1 cellular context compared by ENCODE assay signal in the genomic region with DNA sequence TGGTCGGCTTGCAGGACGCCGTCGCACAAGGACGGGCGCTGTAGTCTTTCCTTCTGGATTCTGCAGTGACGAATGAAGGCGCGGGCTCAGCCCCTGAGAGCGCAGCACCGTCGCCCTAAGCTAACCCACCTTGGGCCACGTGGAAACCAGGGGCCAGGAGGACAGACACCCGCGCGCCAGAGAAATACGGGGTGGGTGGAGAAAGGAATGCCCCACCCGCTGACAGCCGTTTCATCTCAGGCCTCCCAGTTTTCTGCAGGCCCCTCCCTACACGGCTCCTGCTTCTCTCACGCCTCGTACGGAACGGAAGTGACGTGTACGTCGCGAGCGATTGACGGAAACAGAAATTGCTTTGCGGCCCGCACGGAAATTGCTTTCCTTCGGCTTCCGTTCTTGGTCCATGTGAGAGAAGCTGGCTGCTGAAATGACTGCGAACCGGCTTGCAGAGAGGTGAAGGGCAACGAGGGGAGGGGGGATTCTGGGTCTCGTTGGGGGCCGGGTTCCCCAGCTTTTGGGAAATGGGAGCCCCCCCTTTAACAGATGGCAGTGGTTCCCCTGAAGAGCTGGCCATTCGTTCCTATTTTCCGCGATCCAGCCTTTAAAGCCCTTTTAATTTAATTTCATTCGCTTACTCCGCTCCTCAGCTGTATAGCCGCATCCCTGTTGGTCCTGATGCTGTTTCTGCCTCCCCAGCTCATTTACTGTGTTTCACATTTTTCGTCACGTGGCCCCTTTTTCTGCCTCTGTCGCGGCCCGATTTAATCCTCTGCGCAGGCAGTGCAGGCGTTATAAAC.
A peak's percentile ranks its signal among the peaks of the same experiment; 100 is the strongest.
TF ChIP-seq lines count a peak whose summit lies in the region.

UTP14A (plus strand) TSS at position 378 of the 794 bp plus-strand sequence; CDS start at position 425, 47 bp downstream.

TF ChIP-seq in K562, 482 proteins besides CTCF, POLR2A, EP300 and RAD21 (continued from another document and continues in another):
- TF ChIP-seq PBX2 (CRISPR knock-in tag; IDR thresholded peaks at IDR 0.05; ENCODE audit: low read depth) (no peak), PBX2 (tag; conservative IDR thresholded peaks at IDR 0.05; ENCODE audit: low read depth) (peak; percentile 46; the same call in 1 of the 2 replicates), ELF4 (CRISPR knock-in tag; IDR thresholded peaks at IDR 0.05) (no peak), CBFA2T3 (IDR thresholded peaks at IDR 0.05) (no peak), ZNF431 (CRISPR knock-in tag; IDR thresholded peaks at IDR 0.05) (no peak), ZNF175 (CRISPR knock-in tag; IDR thresholded peaks at IDR 0.05; ENCODE audit: low read depth) (no peak), ZNF444 (CRISPR knock-in tag; IDR thresholded peaks at IDR 0.05) (no peak), THRB (CRISPR knock-in tag; conservative IDR thresholded peaks at IDR 0.05) (no peak), E2F5 (CRISPR knock-in tag; IDR thresholded peaks at IDR 0.05) (no peak), AFF4 (CRISPR knock-in tag; IDR thresholded peaks at IDR 0.05) (no peak), ZNF830 (CRISPR knock-in tag; IDR thresholded peaks at IDR 0.05) (no peak), RBM17 (IDR thresholded peaks at IDR 0.05; ENCODE audit: borderline replicate concordance, low read depth, low read length) (no peak), MTA1 (IDR thresholded peaks at IDR 0.05; ENCODE audit: borderline replicate concordance) (peak; percentile 92; the same call in 1 of the 2 replicates), DLX4 (CRISPR knock-in tag; IDR thresholded peaks at IDR 0.05) (no peak), PTRF (tag; IDR thresholded peaks at IDR 0.05) (no peak), NRF1 (conservative IDR thresholded peaks at IDR 0.05 in 1 of 2, IDR thresholded peaks at IDR 0.05 in 1 of 2) (peak; percentile 32 to 53), SRF (CRISPR knock-in tag; IDR thresholded peaks at IDR 0.05) (peak in 1 of 2 experiments; percentile 58; a peak in 1 of 4 replicates), HSF4 (CRISPR knock-in tag; IDR thresholded peaks at IDR 0.05; ENCODE audit: borderline replicate concordance) (no peak), ZNF583 (CRISPR knock-in tag; IDR thresholded peaks at IDR 0.05) (no peak)
- TF ChIP-seq, protein P1, sequence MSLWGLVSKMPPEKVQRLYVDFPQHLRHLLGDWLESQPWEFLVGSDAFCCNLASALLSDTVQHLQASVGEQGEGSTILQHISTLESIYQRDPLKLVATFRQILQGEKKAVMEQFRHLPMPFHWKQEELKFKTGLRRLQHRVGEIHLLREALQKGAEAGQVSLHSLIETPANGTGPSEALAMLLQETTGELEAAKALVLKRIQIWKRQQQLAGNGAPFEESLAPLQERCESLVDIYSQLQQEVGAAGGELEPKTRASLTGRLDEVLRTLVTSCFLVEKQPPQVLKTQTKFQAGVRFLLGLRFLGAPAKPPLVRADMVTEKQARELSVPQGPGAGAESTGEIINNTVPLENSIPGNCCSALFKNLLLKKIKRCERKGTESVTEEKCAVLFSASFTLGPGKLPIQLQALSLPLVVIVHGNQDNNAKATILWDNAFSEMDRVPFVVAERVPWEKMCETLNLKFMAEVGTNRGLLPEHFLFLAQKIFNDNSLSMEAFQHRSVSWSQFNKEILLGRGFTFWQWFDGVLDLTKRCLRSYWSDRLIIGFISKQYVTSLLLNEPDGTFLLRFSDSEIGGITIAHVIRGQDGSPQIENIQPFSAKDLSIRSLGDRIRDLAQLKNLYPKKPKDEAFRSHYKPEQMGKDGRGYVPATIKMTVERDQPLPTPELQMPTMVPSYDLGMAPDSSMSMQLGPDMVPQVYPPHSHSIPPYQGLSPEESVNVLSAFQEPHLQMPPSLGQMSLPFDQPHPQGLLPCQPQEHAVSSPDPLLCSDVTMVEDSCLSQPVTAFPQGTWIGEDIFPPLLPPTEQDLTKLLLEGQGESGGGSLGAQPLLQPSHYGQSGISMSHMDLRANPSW (CRISPR knock-in tag; IDR thresholded peaks at IDR 0.05): no peak
- TF ChIP-seq, protein P2, sequence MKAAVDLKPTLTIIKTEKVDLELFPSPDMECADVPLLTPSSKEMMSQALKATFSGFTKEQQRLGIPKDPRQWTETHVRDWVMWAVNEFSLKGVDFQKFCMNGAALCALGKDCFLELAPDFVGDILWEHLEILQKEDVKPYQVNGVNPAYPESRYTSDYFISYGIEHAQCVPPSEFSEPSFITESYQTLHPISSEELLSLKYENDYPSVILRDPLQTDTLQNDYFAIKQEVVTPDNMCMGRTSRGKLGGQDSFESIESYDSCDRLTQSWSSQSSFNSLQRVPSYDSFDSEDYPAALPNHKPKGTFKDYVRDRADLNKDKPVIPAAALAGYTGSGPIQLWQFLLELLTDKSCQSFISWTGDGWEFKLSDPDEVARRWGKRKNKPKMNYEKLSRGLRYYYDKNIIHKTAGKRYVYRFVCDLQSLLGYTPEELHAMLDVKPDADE (conservative IDR thresholded peaks at IDR 0.05; ENCODE audit: control insufficient read depth, low read depth, low read length): no peak; the same call in 1 of the 2 replicates
- TF ChIP-seq, protein P3, sequence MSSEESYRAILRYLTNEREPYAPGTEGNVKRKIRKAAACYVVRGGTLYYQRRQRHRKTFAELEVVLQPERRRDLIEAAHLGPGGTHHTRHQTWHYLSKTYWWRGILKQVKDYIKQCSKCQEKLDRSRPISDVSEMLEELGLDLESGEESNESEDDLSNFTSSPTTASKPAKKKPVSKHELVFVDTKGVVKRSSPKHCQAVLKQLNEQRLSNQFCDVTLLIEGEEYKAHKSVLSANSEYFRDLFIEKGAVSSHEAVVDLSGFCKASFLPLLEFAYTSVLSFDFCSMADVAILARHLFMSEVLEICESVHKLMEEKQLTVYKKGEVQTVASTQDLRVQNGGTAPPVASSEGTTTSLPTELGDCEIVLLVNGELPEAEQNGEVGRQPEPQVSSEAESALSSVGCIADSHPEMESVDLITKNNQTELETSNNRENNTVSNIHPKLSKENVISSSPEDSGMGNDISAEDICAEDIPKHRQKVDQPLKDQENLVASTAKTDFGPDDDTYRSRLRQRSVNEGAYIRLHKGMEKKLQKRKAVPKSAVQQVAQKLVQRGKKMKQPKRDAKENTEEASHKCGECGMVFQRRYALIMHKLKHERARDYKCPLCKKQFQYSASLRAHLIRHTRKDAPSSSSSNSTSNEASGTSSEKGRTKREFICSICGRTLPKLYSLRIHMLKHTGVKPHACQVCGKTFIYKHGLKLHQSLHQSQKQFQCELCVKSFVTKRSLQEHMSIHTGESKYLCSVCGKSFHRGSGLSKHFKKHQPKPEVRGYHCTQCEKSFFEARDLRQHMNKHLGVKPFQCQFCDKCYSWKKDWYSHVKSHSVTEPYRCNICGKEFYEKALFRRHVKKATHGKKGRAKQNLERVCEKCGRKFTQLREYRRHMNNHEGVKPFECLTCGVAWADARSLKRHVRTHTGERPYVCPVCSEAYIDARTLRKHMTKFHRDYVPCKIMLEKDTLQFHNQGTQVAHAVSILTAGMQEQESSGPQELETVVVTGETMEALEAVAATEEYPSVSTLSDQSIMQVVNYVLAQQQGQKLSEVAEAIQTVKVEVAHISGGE (CRISPR knock-in tag; IDR thresholded peaks at IDR 0.05): peak in 1 of 3 experiments; percentile 61; a peak in 2 of 6 replicates
